Comparison of ENCODE assay signal across 8 cellular contexts in genomic region chr18:80108739-80109675, GRCh38.
DNase-seq lines count a peak whose midpoint lies in the region; ATAC-seq and TF ChIP-seq lines count a peak whose summit lies in the region.

TSS of gene ADNP2 (plus strand) at chr18:80109262. CDS start at chr18:80117543, 8,281 bp downstream.

- peaks cover 39% of the 10 kb centered on the region for H3K79me2 ChIP-seq in ACC112 (ENCODE audit: control insufficient read depth, insufficient read depth, low read length, unreplicated experiment)

- TF ChIP-seq CTCF in WI38 (IDR thresholded peaks at IDR 0.05; ENCODE audit: low read depth, low read length) (no peak), cardiac fibroblast (IDR thresholded peaks at IDR 0.05; ENCODE audit: low read depth, low read length) (no peak)

- H3K36me3 ChIP-seq in ACC112 (ENCODE audit: insufficient read depth, low read length): no peaks in the 10 kb centered on the region

- no peaks in the 10 kb centered on the region for H3K27me3 ChIP-seq in ACC112 (ENCODE audit: insufficient read depth, low read length)

- peak within 1 kb of the TSS; percentile 90 for H3K27ac ChIP-seq in ACC112 (ENCODE audit: low read depth, low read length)

- H3K4me3 ChIP-seq in ACC112 (ENCODE audit: low read depth, low read length) (peak within 1 kb of the TSS; percentile 84), WI38 (ENCODE audit: low read depth, low read length) (peak within 1 kb of the TSS; percentile 77), cardiac fibroblast (replicated peaks in 1 of 2; ENCODE audit: low read depth in 2 of 2, low read length in 2 of 2) (peak within 1 kb of the TSS; percentile 75)

- peak; percentile 90 for DNase-seq in NCI-H2196 treated with DMSO at 0.1 percent for 48 hours (lab: John Stamatoyannopoulos, UW; ENCODE audit: unreplicated experiment)
- DNase-seq in cardiac fibroblast (ENCODE audit: low read depth in 2 of 2): peak; percentile 95 to 98
- peak; percentile 96 for DNase-seq in iris pigment epithelial cell (ENCODE audit: low read depth)
- DNase-seq in stimulated activated CD4-positive, alpha-beta T cell treated with anti-CD3 and anti-CD28 coated beads, Interleukin-12 subunit alpha, Interleukin-12 subunit beta, amount 100 ng/mL, for 24 hours (ENCODE audit: low read depth in 2 of 2): peak; percentile 62 to 79

- peak within 1 kb of the TSS; percentile 86 for H2AFZ ChIP-seq in ACC112 (ENCODE audit: low read length, unreplicated experiment)

- H3K4me1 ChIP-seq in ACC112 (ENCODE audit: control insufficient read depth, insufficient read depth, low read length, unreplicated experiment): peaks cover 10% of the 10 kb centered on the region

- ATAC-seq in GM18867 (IDR thresholded peaks at IDR 0.05; ENCODE audit: unreplicated experiment) (peak; percentile 72), HG03103 (IDR thresholded peaks at IDR 0.05; ENCODE audit: low read depth, unreplicated experiment) (peak; percentile 56)

Comparison
In these comparisons a context has a peak if more than half of its experiments do, and no peak if none do; other contexts are left out.
1. Peak in every context shown above with its lines: DNase-seq, ATAC-seq, H3K4me3 ChIP-seq and H3K27ac ChIP-seq.